In the genomic region with DNA sequence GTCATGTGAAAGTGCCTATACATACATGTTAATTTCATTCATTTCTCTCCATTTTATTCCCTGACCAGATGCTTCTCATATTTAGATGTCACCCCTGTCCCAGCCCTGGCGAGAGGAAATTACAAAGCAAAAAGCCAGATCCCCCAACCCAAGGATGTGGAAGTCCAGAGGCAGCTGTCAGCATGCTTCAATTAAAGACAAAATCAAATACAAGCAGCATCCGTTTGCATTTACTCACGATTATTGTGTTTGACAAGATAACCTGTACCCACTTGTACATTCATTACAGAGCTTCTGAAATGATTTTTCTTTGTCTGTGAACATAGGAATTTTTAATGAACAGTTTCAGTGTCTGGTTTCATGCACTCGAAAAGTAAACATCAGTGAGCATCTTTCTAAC, we compare ENCODE assay signal across 14 cellular contexts.
"Had no signal": no experiment of that assay in that cellular context is flagged by ENCODE, and none has a peak within 500 bp of the region (broad histone marks: within the 10 kb centered on the region; RNA-seq: fewer than 3 reads in every experiment).

No MANE protein-coding gene starts in this region.

- H3K4me3 Mint-ChIP-seq: activated B cell treated with CpG ODN at 0.5 μM for 24 hours; activated naive CD8-positive, alpha-beta T cell treated with anti-CD3 and anti-CD28 coated beads, Interleukin-2, amount 10 ng/mL, durations not matched to agents 7 days and 5 days; brain; naive thymus-derived CD4-positive, alpha-beta T cell; stimulated activated naive CD8-positive, alpha-beta T cell treated with anti-CD3 and anti-CD28 coated beads, Interleukin-15, amount 100 ng/mL, for 72 hours; type B pancreatic cell had no signal

- H3K36me3 Mint-ChIP-seq: activated naive CD8-positive, alpha-beta T cell treated with anti-CD3 and anti-CD28 coated beads, Interleukin-2, amount 10 ng/mL, durations not matched to agents 7 days and 5 days; brain; type B pancreatic cell had no signal

- FAIRE-seq: keratinocyte, pancreas, TTC549 had no signal

- ATAC-seq: left lung; naive thymus-derived CD4-positive, alpha-beta T cell; pancreas; stimulated activated naive CD8-positive, alpha-beta T cell treated with anti-CD3 and anti-CD28 coated beads, Interleukin-15, amount 100 ng/mL, for 72 hours had no signal

- H3K4me1 Mint-ChIP-seq: activated B cell treated with CpG ODN at 0.5 μM for 24 hours had no signal

- DNase-seq: activated B cell treated with CpG ODN at 0.5 μM for 24 hours; activated effector memory CD4-positive, alpha-beta T cell treated with Interleukin-2 at 50 U/mL for 16 hours; activated naive CD8-positive, alpha-beta T cell treated with anti-CD3 and anti-CD28 coated beads, Interleukin-2, amount 10 ng/mL, durations not matched to agents 7 days and 5 days; central memory CD4-positive, alpha-beta T cell; left lung; mammary epithelial cell; naive thymus-derived CD4-positive, alpha-beta T cell; pancreas; stimulated activated CD4-positive, alpha-beta T cell treated with anti-CD3 and anti-CD28 coated beads, Interleukin-1b, Interleukin-23, amount 100 ng/mL, for 48 hours; stimulated activated naive CD8-positive, alpha-beta T cell treated with anti-CD3 and anti-CD28 coated beads, Interleukin-15, amount 100 ng/mL, for 72 hours had no signal

- H3K9me3 Mint-ChIP-seq: activated B cell treated with CpG ODN at 0.5 μM for 24 hours; activated naive CD8-positive, alpha-beta T cell treated with anti-CD3 and anti-CD28 coated beads, Interleukin-2, amount 10 ng/mL, durations not matched to agents 7 days and 5 days; naive thymus-derived CD4-positive, alpha-beta T cell; stimulated activated naive CD8-positive, alpha-beta T cell treated with anti-CD3 and anti-CD28 coated beads, Interleukin-15, amount 100 ng/mL, for 72 hours; type B pancreatic cell had no signal

- H3K27me3 Mint-ChIP-seq: activated naive CD8-positive, alpha-beta T cell treated with anti-CD3 and anti-CD28 coated beads, Interleukin-2, amount 10 ng/mL, durations not matched to agents 7 days and 5 days; brain; naive thymus-derived CD4-positive, alpha-beta T cell; stimulated activated naive CD8-positive, alpha-beta T cell treated with anti-CD3 and anti-CD28 coated beads, Interleukin-15, amount 100 ng/mL, for 72 hours had no signal

- H3K27ac Mint-ChIP-seq: activated B cell treated with CpG ODN at 0.5 μM for 24 hours; activated naive CD8-positive, alpha-beta T cell treated with anti-CD3 and anti-CD28 coated beads, Interleukin-2, amount 10 ng/mL, durations not matched to agents 7 days and 5 days; brain; stimulated activated naive CD8-positive, alpha-beta T cell treated with anti-CD3 and anti-CD28 coated beads, Interleukin-15, amount 100 ng/mL, for 72 hours; type B pancreatic cell had no signal
